ENCODE assay signal across 8 cellular contexts in genomic region chr15:64883097-64883581, GRCh38. TPM values are rescaled to one million over a fixed set of nuclear protein-coding genes. Genes with fewer than 3 reads are reported as not detected.
DNase-seq lines count a peak whose midpoint lies in the region; ATAC-seq and TF ChIP-seq lines count a peak whose summit lies in the region.

No MANE protein-coding gene starts in this region.

- H3K27me3 Mint-ChIP-seq in stimulated activated naive CD8-positive, alpha-beta T cell treated with anti-CD3 and anti-CD28 coated beads, Interleukin-15, Interleukin-2, amounts not matched to agents 100 ng/mL and 50 ng/mL, for 24 hours, result no peaks in the 10 kb centered on the region

- H3K4me1 Mint-ChIP-seq in stimulated activated naive CD8-positive, alpha-beta T cell treated with anti-CD3 and anti-CD28 coated beads, Interleukin-15, Interleukin-2, amounts not matched to agents 100 ng/mL and 50 ng/mL, for 24 hours (ENCODE audit: low read depth), result peaks cover 33% of the 10 kb centered on the region

- H3K9me3 Mint-ChIP-seq in stimulated activated naive CD8-positive, alpha-beta T cell treated with anti-CD3 and anti-CD28 coated beads, Interleukin-15, Interleukin-2, amounts not matched to agents 100 ng/mL and 50 ng/mL, for 24 hours, result no peaks in the 10 kb centered on the region

- DNase-seq in AG08395 (ENCODE audit: low spot score), result peak; percentile 24
- DNase-seq in SIG-M5 (lab: John Stamatoyannopoulos, UW), result peak; percentile 32
- DNase-seq in fibroblast of mammary gland (ENCODE audit: low read depth), result peak; percentile 52
- DNase-seq in SK-N-DZ (ENCODE audit: low spot score), result no peak
- DNase-seq in NCI-H1105 (lab: John Stamatoyannopoulos, UW), result no peak

- TF ChIP-seq CTCF in fibroblast of mammary gland (conservative IDR thresholded peaks at IDR 0.05; ENCODE audit: control insufficient read depth, insufficient read depth, low read depth, low read length), result no peak

- peak; percentile 60 for ATAC-seq in GM19467 (IDR thresholded peaks at IDR 0.05; ENCODE audit: unreplicated experiment)
- ATAC-seq in GM19397 (IDR thresholded peaks at IDR 0.05; ENCODE audit: unreplicated experiment), result no peak

- no peak overlapping the region for H3K4me3 ChIP-seq in fibroblast of mammary gland (ENCODE audit: control insufficient read depth, low read depth, low read length)

- peak overlapping the region; percentile 68 for H3K4me3 Mint-ChIP-seq in stimulated activated naive CD8-positive, alpha-beta T cell treated with anti-CD3 and anti-CD28 coated beads, Interleukin-15, Interleukin-2, amounts not matched to agents 100 ng/mL and 50 ng/mL, for 24 hours

- peak overlapping the region; percentile 86 for H3K27ac Mint-ChIP-seq in stimulated activated naive CD8-positive, alpha-beta T cell treated with anti-CD3 and anti-CD28 coated beads, Interleukin-15, Interleukin-2, amounts not matched to agents 100 ng/mL and 50 ng/mL, for 24 hours

- no peaks in the 10 kb centered on the region for H3K36me3 Mint-ChIP-seq in stimulated activated naive CD8-positive, alpha-beta T cell treated with anti-CD3 and anti-CD28 coated beads, Interleukin-15, Interleukin-2, amounts not matched to agents 100 ng/mL and 50 ng/mL, for 24 hours (ENCODE audit: low read depth)

RNA-seq across cellular contexts. Expression of gene ANKDD1A, which starts 28.6 kb away (rescaled TPM):
- 6.4 and 6.5 TPM in 2 replicates for polyA plus RNA-seq in SK-N-DZ (2014; cell fraction: cytosol; rRNA removed)
- 24.4 and 25.9 TPM in 2 replicates for polyA plus RNA-seq in SK-N-DZ (2014; cell fraction: nucleus; rRNA removed)

RNA-seq across cellular contexts. Expression of gene PLEKHO2, which starts 41.4 kb away (rescaled TPM):
- 6.7 and 8.8 TPM in 2 replicates for polyA plus RNA-seq in SK-N-DZ (2014; cell fraction: cytosol; rRNA removed)
- polyA plus RNA-seq in SK-N-DZ (2014; cell fraction: nucleus; rRNA removed), result 9.2 and 9.7 TPM in 2 replicates

RNA-seq across cellular contexts. Expression of gene PIF1, which starts 57.7 kb away (rescaled TPM):
- 62.6 and 88.5 TPM in 2 replicates for polyA plus RNA-seq in SK-N-DZ (2014; cell fraction: cytosol; rRNA removed)
- polyA plus RNA-seq in SK-N-DZ (2014; cell fraction: nucleus; rRNA removed), result 274 and 284 TPM in 2 replicates

Comparison
In these comparisons a context has a peak if more than half of its experiments do, and no peak if none do; other contexts are left out.
1. DNase-seq: peak in AG08395 (single experiment), SIG-M5 (single experiment) and fibroblast of mammary gland (single experiment); none in SK-N-DZ (single experiment) and NCI-H1105 (single experiment).